Comparison of ENCODE assay signal across 18 cellular contexts in the genomic region with DNA sequence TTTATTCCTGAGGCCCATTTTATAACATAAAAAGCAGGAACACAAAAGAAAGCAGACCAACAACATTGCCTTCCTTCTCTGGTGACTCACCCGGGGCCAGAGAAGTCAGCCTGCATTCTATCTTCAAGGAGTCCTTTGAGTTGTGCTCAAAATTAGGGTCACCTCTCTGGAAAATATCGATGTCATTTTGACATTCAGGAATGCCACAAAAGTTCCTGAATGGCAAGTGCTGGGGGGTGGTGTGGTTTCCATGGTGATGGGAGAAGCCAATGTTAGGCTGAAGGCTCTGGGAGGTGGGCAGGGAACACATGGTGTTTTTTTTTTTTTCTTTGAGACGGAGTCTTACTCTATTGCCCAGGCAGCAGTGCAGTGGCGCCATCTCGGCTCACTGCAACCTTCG.
DNase-seq lines count a peak whose midpoint lies in the region; ATAC-seq and TF ChIP-seq lines count a peak whose summit lies in the region.
"Had no signal": no experiment of that assay in that cellular context is flagged by ENCODE, and none has a peak within 500 bp of the region (broad histone marks: within the 10 kb centered on the region; RNA-seq: fewer than 3 reads in every experiment).

No MANE protein-coding gene starts in this region.

- intact Hi-C loops in Calu3 (cut with micrococcal nuclease; ENCODE audit: unreplicated experiment): loop anchor here (10.0 kb wide), 1 partner anchor 544 kb away; no protein-coding TSS in a partner anchor
- intact Hi-C loops in naive thymus-derived CD4-positive, alpha-beta T cell (cut with micrococcal nuclease): no loop called here

- H3K79me2 ChIP-seq in mesendoderm (ENCODE audit: control insufficient read depth, insufficient read depth, low read length): no peaks in the 10 kb centered on the region

- TF ChIP-seq CTCF in Calu3 (IDR thresholded peaks at IDR 0.05; ENCODE audit: unreplicated experiment): no peak

- H3K4me3 ChIP-seq in mesendoderm (ENCODE audit: low read length): no peak overlapping the region
- no peak overlapping the region for H3K4me3 ChIP-seq in naive thymus-derived CD4-positive, alpha-beta T cell (ENCODE audit: low read length)
- H3K4me3 ChIP-seq: A549, GM23338 had no signal

- H3K36me3 Mint-ChIP-seq in Calu3 (ENCODE audit: insufficient read depth, unreplicated experiment): no peaks in the 10 kb centered on the region
- H3K36me3 Mint-ChIP-seq in naive thymus-derived CD4-positive, alpha-beta T cell: no peaks in the 10 kb centered on the region
- H3K36me3 Mint-ChIP-seq: CD4-positive, alpha-beta memory T cell had no signal

- no peaks in the 10 kb centered on the region for H3K9me3 ChIP-seq in naive thymus-derived CD4-positive, alpha-beta T cell (ENCODE audit: control insufficient read depth in 2 of 3, low read length in 3 of 3)
- H3K9me3 ChIP-seq: A549 had no signal

- H3K4me2 ChIP-seq in mesendoderm (ENCODE audit: low read length): no peak overlapping the region
- H3K4me2 ChIP-seq: A549, GM23338 had no signal

- no peak overlapping the region for H3K27ac ChIP-seq in mesendoderm (ENCODE audit: low read depth, low read length)
- no peak overlapping the region for H3K27ac ChIP-seq in naive thymus-derived CD4-positive, alpha-beta T cell (ENCODE audit: low read depth, low read length)
- H3K27ac ChIP-seq: A549 had no signal

- no peak overlapping the region for H4K8ac ChIP-seq in mesendoderm (ENCODE audit: low read depth, low read length)

- peaks cover 20% of the 10 kb centered on the region for H3K4me1 Mint-ChIP-seq in Calu3 (ENCODE audit: low read depth, unreplicated experiment)
- no peaks in the 10 kb centered on the region for H3K4me1 Mint-ChIP-seq in naive thymus-derived CD4-positive, alpha-beta T cell
- H3K4me1 Mint-ChIP-seq: CD4-positive, alpha-beta memory T cell had no signal

- H3K27me3 ChIP-seq in mesendoderm (ENCODE audit: insufficient read depth, low read length, poor library complexity): no peaks in the 10 kb centered on the region
- no peaks in the 10 kb centered on the region for H3K27me3 ChIP-seq in naive thymus-derived CD4-positive, alpha-beta T cell (ENCODE audit: control insufficient read depth in 2 of 2, insufficient read depth in 2 of 2, low read length in 2 of 2)

- H3K18ac ChIP-seq in mesendoderm (ENCODE audit: low read length): no peak overlapping the region

- no CpG with 5 or more reads among the region's 6 CpGs for WGBS in mesendoderm (ENCODE audit: extremely low coverage, insufficient coverage, low lambda C conversion rate)

- H3K56ac ChIP-seq in mesendoderm (ENCODE audit: low read length): no peak overlapping the region

- no peaks in the 10 kb centered on the region for H3K79me1 ChIP-seq in mesendoderm (ENCODE audit: low read length)

- POLR2A ChIA-PET in naive thymus-derived CD4-positive, alpha-beta T cell (lab: Charles Lee): no interaction called here

- H2BK120ac ChIP-seq in mesendoderm (ENCODE audit: low read depth, low read length): no peak overlapping the region

- no peak overlapping the region for H4K5ac ChIP-seq in mesendoderm (ENCODE audit: low read length)

- no peak overlapping the region for H2BK15ac ChIP-seq in mesendoderm (replicated peaks; ENCODE audit: low read depth)

- BruUV-seq in Calu3 (replicated peaks; lab: Mats Ljungman, UMichigan): no TSS peak

- H2BK5ac ChIP-seq in mesendoderm (ENCODE audit: low read length): no peak overlapping the region

- no peak for ATAC-seq in naive thymus-derived CD4-positive, alpha-beta T cell
- ATAC-seq: A549, GM23338, HCT116 had no signal

- no peaks in the 10 kb centered on the region for H3K36me3 ChIP-seq in mesendoderm (ENCODE audit: control insufficient read depth, insufficient read depth, low read length)
- H3K36me3 ChIP-seq in naive thymus-derived CD4-positive, alpha-beta T cell (ENCODE audit: control insufficient read depth in 2 of 3, insufficient read depth in 3 of 3, low read length in 3 of 3): no peaks in the 10 kb centered on the region

- peaks cover 61% of the 10 kb centered on the region for H3K27me3 Mint-ChIP-seq in Calu3 (ENCODE audit: unreplicated experiment)
- H3K27me3 Mint-ChIP-seq in naive thymus-derived CD4-positive, alpha-beta T cell: peaks cover 3 to 40% (median 27%) of the 10 kb centered on the region in 5 donors

- no peak overlapping the region for H2AK5ac ChIP-seq in mesendoderm (ENCODE audit: low read length)

- peak; percentile 24 for DNase-seq in Calu3
- DNase-seq in astrocyte of the hippocampus (ENCODE audit: low read depth, low spot score): peak; percentile 9
- DNase-seq in mesendoderm: peak; percentile 22
- DNase-seq in naive thymus-derived CD4-positive, alpha-beta T cell: no peak
- no peak for DNase-seq in NCI-H2081 treated with DMSO at 0.1 percent for 48 hours (lab: John Stamatoyannopoulos, UW)
- no peak for DNase-seq in AG08395 (ENCODE audit: low spot score)
- DNase-seq: 8988T; ACHN; C1 segment of cervical spinal cord; CD4-positive, alpha-beta memory T cell; COR-L47; DMS153; DND-41; GDM1; H9 had no signal

- no peak overlapping the region for H3K9ac ChIP-seq in mesendoderm (ENCODE audit: low read length)

- H3K4ac ChIP-seq in mesendoderm (ENCODE audit: low read depth, low read length): no peak overlapping the region

- H3K9me3 Mint-ChIP-seq in Calu3 (ENCODE audit: low read depth, unreplicated experiment): no peaks in the 10 kb centered on the region
- peaks cover 0 to 9% (median under 1%) of the 10 kb centered on the region in 11 donors for H3K9me3 Mint-ChIP-seq in naive thymus-derived CD4-positive, alpha-beta T cell
- H3K9me3 Mint-ChIP-seq: GM23338 had no signal

- no peak overlapping the region for H3K4me3 Mint-ChIP-seq in Calu3 (ENCODE audit: low read depth, unreplicated experiment)
- H3K4me3 Mint-ChIP-seq in naive thymus-derived CD4-positive, alpha-beta T cell: no peak overlapping the region
- H3K4me3 Mint-ChIP-seq: CD4-positive, alpha-beta memory T cell; GM23338; H9 had no signal

- no peaks in the 10 kb centered on the region for H3K4me1 ChIP-seq in mesendoderm (ENCODE audit: control insufficient read depth, low read depth, low read length)
- no peaks in the 10 kb centered on the region for H3K4me1 ChIP-seq in naive thymus-derived CD4-positive, alpha-beta T cell (ENCODE audit: control insufficient read depth in 2 of 2, insufficient read depth in 2 of 2, low read length in 2 of 2)
- H3K4me1 ChIP-seq: A549 had no signal

- no peak overlapping the region for H3K23ac ChIP-seq in mesendoderm (ENCODE audit: low read length)

- H3K27ac Mint-ChIP-seq in Calu3 (ENCODE audit: unreplicated experiment): no peak overlapping the region
- no peak overlapping the region for H3K27ac Mint-ChIP-seq in naive thymus-derived CD4-positive, alpha-beta T cell
- H3K27ac Mint-ChIP-seq: CD4-positive, alpha-beta memory T cell; GM23338; H9 had no signal

- CTCF ChIA-PET in Calu3 (lab: Charles Lee): no interaction called here
- CTCF ChIA-PET in naive thymus-derived CD4-positive, alpha-beta T cell (lab: Charles Lee): no interaction called here

Comparison
In these comparisons a context has a peak if more than half of its experiments do, and no peak if none do; other contexts are left out.
1. DNase-seq: peak in Calu3 (single experiment), astrocyte of the hippocampus (single experiment) and mesendoderm (single experiment); none in naive thymus-derived CD4-positive, alpha-beta T cell (0 of 9), NCI-H2081 treated with DMSO at 0.1 percent for 48 hours (single experiment) and AG08395 (single experiment).